Comparison of ENCODE assay signal across 8 cellular contexts in the genomic region with DNA sequence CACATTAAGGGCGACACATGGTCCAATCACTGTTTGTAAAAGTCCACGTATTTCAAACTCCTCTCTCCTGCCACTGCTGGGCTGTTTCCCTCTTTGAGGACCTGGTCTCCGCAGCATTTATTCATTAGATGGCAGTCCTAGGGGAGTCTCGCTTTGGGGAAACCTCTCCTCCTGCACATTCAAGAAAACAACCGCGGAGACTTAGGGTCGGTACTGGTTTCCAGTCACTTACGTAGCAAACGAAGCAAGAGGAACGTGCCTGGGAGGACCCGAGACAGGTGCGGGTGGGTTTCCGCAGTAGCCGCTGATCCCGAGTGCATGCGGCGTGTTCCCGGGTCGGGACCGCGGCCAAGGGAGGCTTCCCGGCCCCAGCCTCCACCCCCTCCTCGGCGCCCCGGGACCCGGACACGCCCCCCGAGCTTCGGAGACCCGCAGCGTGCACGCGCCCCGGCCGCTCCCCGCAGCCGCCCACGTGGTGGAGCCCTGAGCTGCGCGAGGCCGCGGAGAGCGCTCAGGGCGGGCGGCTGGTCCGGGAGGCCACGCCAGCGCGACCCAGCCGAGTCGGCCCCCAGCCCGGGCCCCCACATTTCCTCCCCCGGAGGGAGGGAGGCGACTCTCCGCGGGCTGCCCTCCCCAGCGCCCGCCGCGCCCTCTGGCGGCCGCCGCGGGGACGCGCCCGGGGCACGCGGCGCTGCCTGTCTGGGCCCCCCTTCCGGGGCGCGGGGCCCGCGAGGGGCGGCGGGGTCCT. TPM values are rescaled to one million over a fixed set of nuclear protein-coding genes. Genes with fewer than 3 reads are reported as not detected.
A peak's percentile ranks its signal among the peaks of the same experiment; 100 is the strongest.
DNase-seq lines count a peak whose midpoint lies in the region; ATAC-seq and TF ChIP-seq lines count a peak whose summit lies in the region.

No MANE protein-coding gene starts in this region.

- H3K27ac ChIP-seq in ACC112 (ENCODE audit: low read depth, low read length): no peak overlapping the region

- H2AFZ ChIP-seq in ACC112 (ENCODE audit: low read length, unreplicated experiment): peak overlapping the region; percentile 43

- no peaks in the 10 kb centered on the region for H3K36me3 ChIP-seq in ACC112 (ENCODE audit: insufficient read depth, low read length)
- H3K36me3 ChIP-seq in mucosa of stomach (ENCODE audit: control insufficient read depth, insufficient read depth, low read length): no peaks in the 10 kb centered on the region

- no peak for TF ChIP-seq CTCF in epithelial cell of proximal tubule (conservative IDR thresholded peaks at IDR 0.05; ENCODE audit: low read depth, low read length)

- peak; percentile 22 for DNase-seq in NOMO-1 treated with DMSO at 0.1 percent for 48 hours (lab: John Stamatoyannopoulos, UW; ENCODE audit: unreplicated experiment)
- DNase-seq in activated T-cell treated with anti-CD3 and anti-CD28 coated beads for 4 hours: peak; percentile 43
- DNase-seq in epithelial cell of proximal tubule (ENCODE audit: low read depth): no peak
- DNase-seq in stimulated activated naive CD8-positive, alpha-beta T cell treated with anti-CD3 and anti-CD28 coated beads, Interleukin-15, Interleukin-2, amounts not matched to agents 100 U/mL and 50 U/mL, for 24 hours: peak; percentile 74

- peaks cover 32% of the 10 kb centered on the region for H3K79me2 ChIP-seq in ACC112 (ENCODE audit: control insufficient read depth, insufficient read depth, low read length, unreplicated experiment)

- H3K9me3 ChIP-seq in mucosa of stomach (ENCODE audit: control insufficient read depth, low read length): no peaks in the 10 kb centered on the region

- peak overlapping the region; percentile 59 for H3K9ac ChIP-seq in mucosa of stomach (ENCODE audit: low read length)

- H3K4me1 ChIP-seq in ACC112 (ENCODE audit: control insufficient read depth, insufficient read depth, low read length, unreplicated experiment): peaks cover 6% of the 10 kb centered on the region
- H3K4me1 ChIP-seq in mucosa of stomach (ENCODE audit: control insufficient read depth, insufficient read depth, low read length): peaks cover 5% of the 10 kb centered on the region

- H3K27me3 ChIP-seq in ACC112 (ENCODE audit: insufficient read depth, low read length): peaks cover 44% of the 10 kb centered on the region
- H3K27me3 ChIP-seq in mucosa of stomach (ENCODE audit: control insufficient read depth, insufficient read depth, low read length): peaks cover 42% of the 10 kb centered on the region

- H3K4me3 ChIP-seq in ACC112 (ENCODE audit: low read depth, low read length) (peak overlapping the region; percentile 79), epithelial cell of proximal tubule (ENCODE audit: low read depth, low read length) (peak overlapping the region; percentile 89), mucosa of stomach (ENCODE audit: low read length) (no peak overlapping the region)

- ATAC-seq in GM18517 (IDR thresholded peaks at IDR 0.05; ENCODE audit: unreplicated experiment) (peak; percentile 35), HG03108 (IDR thresholded peaks at IDR 0.05; ENCODE audit: unreplicated experiment) (peak; percentile 39)
- peak; percentile 52 for ATAC-seq in stimulated activated naive CD8-positive, alpha-beta T cell treated with anti-CD3 and anti-CD28 coated beads, Interleukin-15, Interleukin-2, amounts not matched to agents 100 U/mL and 50 U/mL, for 24 hours

RNA-seq across cellular contexts. Expression of a gene that starts 1.1 kb away (rescaled TPM):
- total RNA-seq in epithelial cell of proximal tubule: 14.5 and 29.9 TPM in 2 replicates
